In genomic region chr1:58785424-58786058, GRCh38 we compare ENCODE assay signal across 8 cellular contexts.
A peak's percentile ranks its signal among the peaks of the same experiment; 100 is the strongest.
DNase-seq lines count a peak whose midpoint lies in the region; ATAC-seq and TF ChIP-seq lines count a peak whose summit lies in the region.

No MANE protein-coding gene starts in this region.

- peak overlapping the region; percentile 99 for H3K27ac ChIP-seq in VCaP
- peak overlapping the region; percentile 97 to 98 for H3K27ac ChIP-seq in coronary artery

- H3K4me3 ChIP-seq in coronary artery: peak overlapping the region; percentile 88

- DNase-seq in DMS 273 treated with DMSO at 0.1 percent for 48 hours (lab: John Stamatoyannopoulos, UW) (peak; percentile 70), NCI-H1417 (lab: John Stamatoyannopoulos, UW) (peak; percentile 36 to 87 (median 80)), coronary artery (ENCODE audit: low spot score) (no peak), medulla oblongata (ENCODE audit: extremely low spot score) (peak; percentile 53), hippocampal formation (lab: John Stamatoyannopoulos, UW) (no peak)
- DNase-seq in stimulated activated naive CD8-positive, alpha-beta T cell treated with anti-CD3 and anti-CD28 coated beads, Interleukin-15, Interleukin-2, amounts not matched to agents 100 U/mL and 50 U/mL, for 24 hours: peak; percentile 30

- TF ChIP-seq CTCF in VCaP (conservative IDR thresholded peaks at IDR 0.05) (peak; percentile 41), coronary artery (IDR thresholded peaks at IDR 0.05) (no peak)

- ATAC-seq in stimulated activated naive CD8-positive, alpha-beta T cell treated with anti-CD3 and anti-CD28 coated beads, Interleukin-15, Interleukin-2, amounts not matched to agents 100 U/mL and 50 U/mL, for 24 hours: no peak
- ATAC-seq in GM21786 (IDR thresholded peaks at IDR 0.05; ENCODE audit: unreplicated experiment): no peak

Comparison
In these comparisons a context has a peak if more than half of its experiments do, and no peak if none do; other contexts are left out.
1. DNase-seq: peak in DMS 273 treated with DMSO at 0.1 percent for 48 hours (single experiment), NCI-H1417 (3 of 3), medulla oblongata (single experiment) and stimulated activated naive CD8-positive, alpha-beta T cell treated with anti-CD3 and anti-CD28 coated beads, Interleukin-15, Interleukin-2, amounts not matched to agents 100 U/mL and 50 U/mL, for 24 hours (single experiment); none in coronary artery (single experiment) and hippocampal formation (0 of 2).